1 cellular context compared by ENCODE assay signal in the genomic region with DNA sequence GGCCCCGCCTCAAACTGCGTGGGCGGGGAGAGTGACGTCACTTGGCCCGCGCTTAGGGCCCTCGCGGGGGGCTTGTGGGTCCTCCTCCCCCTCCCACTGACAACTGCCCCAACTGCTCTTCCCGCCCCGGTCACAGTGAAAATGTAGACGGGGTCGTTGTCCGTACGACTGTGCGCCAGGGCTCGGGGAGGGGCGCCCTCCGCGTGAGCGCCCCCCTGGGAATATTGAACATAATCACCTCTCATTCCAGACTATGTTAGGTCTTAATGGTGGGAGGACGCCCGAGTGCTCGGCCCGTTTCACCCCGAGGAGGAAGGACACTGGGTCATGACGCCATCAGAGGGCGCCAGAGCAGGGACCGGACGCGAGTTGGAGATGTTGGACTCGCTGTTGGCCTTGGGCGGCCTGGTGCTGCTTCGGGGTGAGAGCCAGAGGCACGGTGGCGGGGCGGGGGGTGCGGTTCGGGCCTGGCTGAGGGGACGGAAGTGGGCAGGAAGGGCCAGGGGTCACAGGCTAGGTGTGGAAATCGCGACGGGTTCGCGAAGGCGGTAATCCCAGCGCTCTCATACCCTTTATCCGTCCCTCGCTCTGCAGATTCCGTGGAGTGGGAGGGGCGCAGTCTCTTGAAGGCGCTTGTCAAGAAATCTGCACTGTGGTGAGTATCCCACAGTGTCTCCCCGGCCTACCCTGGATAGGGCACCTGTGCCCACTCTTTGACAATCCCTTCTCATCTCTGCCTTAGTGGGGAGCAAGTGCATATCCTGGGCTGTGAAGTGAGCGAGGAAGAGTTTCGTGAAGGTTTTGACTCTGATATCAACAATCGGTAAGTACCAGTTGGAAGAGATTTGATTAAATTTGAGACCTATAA.
TF ChIP-seq lines count a peak whose summit lies in the region.

A gene with protein sequence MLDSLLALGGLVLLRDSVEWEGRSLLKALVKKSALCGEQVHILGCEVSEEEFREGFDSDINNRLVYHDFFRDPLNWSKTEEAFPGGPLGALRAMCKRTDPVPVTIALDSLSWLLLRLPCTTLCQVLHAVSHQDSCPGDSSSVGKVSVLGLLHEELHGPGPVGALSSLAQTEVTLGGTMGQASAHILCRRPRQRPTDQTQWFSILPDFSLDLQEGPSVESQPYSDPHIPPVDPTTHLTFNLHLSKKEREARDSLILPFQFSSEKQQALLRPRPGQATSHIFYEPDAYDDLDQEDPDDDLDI (plus strand): TSS at position 40 of the 868 bp plus-strand sequence. CDS start 336 bp downstream, at position 376.

TF ChIP-seq in HepG2, 621 proteins besides CTCF, POLR2A, EP300 and RAD21 (continued from another document and continues in another):
- TF ChIP-seq, protein P1, sequence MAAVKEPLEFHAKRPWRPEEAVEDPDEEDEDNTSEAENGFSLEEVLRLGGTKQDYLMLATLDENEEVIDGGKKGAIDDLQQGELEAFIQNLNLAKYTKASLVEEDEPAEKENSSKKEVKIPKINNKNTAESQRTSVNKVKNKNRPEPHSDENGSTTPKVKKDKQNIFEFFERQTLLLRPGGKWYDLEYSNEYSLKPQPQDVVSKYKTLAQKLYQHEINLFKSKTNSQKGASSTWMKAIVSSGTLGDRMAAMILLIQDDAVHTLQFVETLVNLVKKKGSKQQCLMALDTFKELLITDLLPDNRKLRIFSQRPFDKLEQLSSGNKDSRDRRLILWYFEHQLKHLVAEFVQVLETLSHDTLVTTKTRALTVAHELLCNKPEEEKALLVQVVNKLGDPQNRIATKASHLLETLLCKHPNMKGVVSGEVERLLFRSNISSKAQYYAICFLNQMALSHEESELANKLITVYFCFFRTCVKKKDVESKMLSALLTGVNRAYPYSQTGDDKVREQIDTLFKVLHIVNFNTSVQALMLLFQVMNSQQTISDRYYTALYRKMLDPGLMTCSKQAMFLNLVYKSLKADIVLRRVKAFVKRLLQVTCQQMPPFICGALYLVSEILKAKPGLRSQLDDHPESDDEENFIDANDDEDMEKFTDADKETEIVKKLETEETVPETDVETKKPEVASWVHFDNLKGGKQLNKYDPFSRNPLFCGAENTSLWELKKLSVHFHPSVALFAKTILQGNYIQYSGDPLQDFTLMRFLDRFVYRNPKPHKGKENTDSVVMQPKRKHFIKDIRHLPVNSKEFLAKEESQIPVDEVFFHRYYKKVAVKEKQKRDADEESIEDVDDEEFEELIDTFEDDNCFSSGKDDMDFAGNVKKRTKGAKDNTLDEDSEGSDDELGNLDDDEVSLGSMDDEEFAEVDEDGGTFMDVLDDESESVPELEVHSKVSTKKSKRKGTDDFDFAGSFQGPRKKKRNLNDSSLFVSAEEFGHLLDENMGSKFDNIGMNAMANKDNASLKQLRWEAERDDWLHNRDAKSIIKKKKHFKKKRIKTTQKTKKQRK (IDR thresholded peaks at IDR 0.05; ENCODE audit: low read length) = no peak
- peak; percentile 65; the same call in 1 of the 2 replicates for TF ChIP-seq MYNN (CRISPR knock-in tag; IDR thresholded peaks at IDR 0.05; ENCODE audit: low read depth)
- peak; percentile 74; the same call in 1 of the 2 replicates for TF ChIP-seq NFKB2 (CRISPR knock-in tag; IDR thresholded peaks at IDR 0.05; ENCODE audit: borderline replicate concordance)
- no peak for TF ChIP-seq U2AF1 (optimal IDR thresholded peaks at IDR 0.05; ENCODE audit: low read depth, low read length)
- TF ChIP-seq LCORL (IDR thresholded peaks at IDR 0.05) = no peak
- TF ChIP-seq LCORL (CRISPR knock-in tag; IDR thresholded peaks at IDR 0.05) = peak; percentile 79
- TF ChIP-seq, protein P2, sequence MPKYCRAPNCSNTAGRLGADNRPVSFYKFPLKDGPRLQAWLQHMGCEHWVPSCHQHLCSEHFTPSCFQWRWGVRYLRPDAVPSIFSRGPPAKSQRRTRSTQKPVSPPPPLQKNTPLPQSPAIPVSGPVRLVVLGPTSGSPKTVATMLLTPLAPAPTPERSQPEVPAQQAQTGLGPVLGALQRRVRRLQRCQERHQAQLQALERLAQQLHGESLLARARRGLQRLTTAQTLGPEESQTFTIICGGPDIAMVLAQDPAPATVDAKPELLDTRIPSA (CRISPR knock-in tag; IDR thresholded peaks at IDR 0.05; ENCODE audit: borderline replicate concordance) = no peak
- no peak for TF ChIP-seq ETS1 (CRISPR knock-in tag; IDR thresholded peaks at IDR 0.05)
- no peak for TF ChIP-seq NFIB (CRISPR knock-in tag; IDR thresholded peaks at IDR 0.05; ENCODE audit: borderline replicate concordance)
- TF ChIP-seq DNMT1 (CRISPR knock-in tag; IDR thresholded peaks at IDR 0.05) = no peak
- TF ChIP-seq, protein P3, sequence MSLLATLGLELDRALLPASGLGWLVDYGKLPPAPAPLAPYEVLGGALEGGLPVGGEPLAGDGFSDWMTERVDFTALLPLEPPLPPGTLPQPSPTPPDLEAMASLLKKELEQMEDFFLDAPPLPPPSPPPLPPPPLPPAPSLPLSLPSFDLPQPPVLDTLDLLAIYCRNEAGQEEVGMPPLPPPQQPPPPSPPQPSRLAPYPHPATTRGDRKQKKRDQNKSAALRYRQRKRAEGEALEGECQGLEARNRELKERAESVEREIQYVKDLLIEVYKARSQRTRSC (CRISPR knock-in tag; IDR thresholded peaks at IDR 0.05; ENCODE audit: low read depth) = peak; percentile 31; the same call in 1 of the 2 replicates
- TF ChIP-seq ZNF790 (CRISPR knock-in tag; IDR thresholded peaks at IDR 0.05; ENCODE audit: borderline replicate concordance) = 0 out of 2 replicates have a peak, but pooled peaks have one; percentile 66
- no peak for TF ChIP-seq ZNF569 (CRISPR knock-in tag; IDR thresholded peaks at IDR 0.05; ENCODE audit: borderline replicate concordance)
- TF ChIP-seq, protein P4, sequence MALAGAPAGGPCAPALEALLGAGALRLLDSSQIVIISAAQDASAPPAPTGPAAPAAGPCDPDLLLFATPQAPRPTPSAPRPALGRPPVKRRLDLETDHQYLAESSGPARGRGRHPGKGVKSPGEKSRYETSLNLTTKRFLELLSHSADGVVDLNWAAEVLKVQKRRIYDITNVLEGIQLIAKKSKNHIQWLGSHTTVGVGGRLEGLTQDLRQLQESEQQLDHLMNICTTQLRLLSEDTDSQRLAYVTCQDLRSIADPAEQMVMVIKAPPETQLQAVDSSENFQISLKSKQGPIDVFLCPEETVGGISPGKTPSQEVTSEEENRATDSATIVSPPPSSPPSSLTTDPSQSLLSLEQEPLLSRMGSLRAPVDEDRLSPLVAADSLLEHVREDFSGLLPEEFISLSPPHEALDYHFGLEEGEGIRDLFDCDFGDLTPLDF (CRISPR knock-in tag; IDR thresholded peaks at IDR 0.05) = no peak
- TF ChIP-seq MLLT10 (CRISPR knock-in tag; IDR thresholded peaks at IDR 0.05) = no peak
- TF ChIP-seq ZNF33A (CRISPR knock-in tag; IDR thresholded peaks at IDR 0.05; ENCODE audit: borderline replicate concordance) = no peak
- no peak for TF ChIP-seq FOXM1 (CRISPR knock-in tag; IDR thresholded peaks at IDR 0.05)
- TF ChIP-seq, protein P5, sequence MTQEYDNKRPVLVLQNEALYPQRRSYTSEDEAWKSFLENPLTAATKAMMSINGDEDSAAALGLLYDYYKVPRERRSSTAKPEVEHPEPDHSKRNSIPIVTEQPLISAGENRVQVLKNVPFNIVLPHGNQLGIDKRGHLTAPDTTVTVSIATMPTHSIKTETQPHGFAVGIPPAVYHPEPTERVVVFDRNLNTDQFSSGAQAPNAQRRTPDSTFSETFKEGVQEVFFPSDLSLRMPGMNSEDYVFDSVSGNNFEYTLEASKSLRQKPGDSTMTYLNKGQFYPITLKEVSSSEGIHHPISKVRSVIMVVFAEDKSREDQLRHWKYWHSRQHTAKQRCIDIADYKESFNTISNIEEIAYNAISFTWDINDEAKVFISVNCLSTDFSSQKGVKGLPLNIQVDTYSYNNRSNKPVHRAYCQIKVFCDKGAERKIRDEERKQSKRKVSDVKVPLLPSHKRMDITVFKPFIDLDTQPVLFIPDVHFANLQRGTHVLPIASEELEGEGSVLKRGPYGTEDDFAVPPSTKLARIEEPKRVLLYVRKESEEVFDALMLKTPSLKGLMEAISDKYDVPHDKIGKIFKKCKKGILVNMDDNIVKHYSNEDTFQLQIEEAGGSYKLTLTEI (CRISPR knock-in tag; conservative IDR thresholded peaks at IDR 0.05) = no peak
- no peak; the same call in 1 of the 2 replicates for TF ChIP-seq RFX5 (IDR thresholded peaks at IDR 0.05; ENCODE audit: low read depth, low read length)
- peak; percentile 92 for TF ChIP-seq HOXA3 (CRISPR knock-in tag; IDR thresholded peaks at IDR 0.05)
- TF ChIP-seq DMAP1 (CRISPR knock-in tag; IDR thresholded peaks at IDR 0.05) = peak; percentile 93
- TF ChIP-seq ZNF367 (CRISPR knock-in tag; IDR thresholded peaks at IDR 0.05; ENCODE audit: borderline replicate concordance) = no peak
- peak; percentile 81; the same call in 1 of the 2 replicates for TF ChIP-seq ZSCAN21 (CRISPR knock-in tag; IDR thresholded peaks at IDR 0.05; ENCODE audit: borderline replicate concordance)
- TF ChIP-seq BRCA1 (CRISPR knock-in tag; IDR thresholded peaks at IDR 0.05) = no peak
- TF ChIP-seq ZBTB25 (CRISPR knock-in tag; IDR thresholded peaks at IDR 0.05) = peak; percentile 92
- 0 out of 2 replicates have a peak, but pooled peaks have one; percentile 22 for TF ChIP-seq ZNF142 (CRISPR knock-in tag; IDR thresholded peaks at IDR 0.05)
- TF ChIP-seq, protein P6, sequence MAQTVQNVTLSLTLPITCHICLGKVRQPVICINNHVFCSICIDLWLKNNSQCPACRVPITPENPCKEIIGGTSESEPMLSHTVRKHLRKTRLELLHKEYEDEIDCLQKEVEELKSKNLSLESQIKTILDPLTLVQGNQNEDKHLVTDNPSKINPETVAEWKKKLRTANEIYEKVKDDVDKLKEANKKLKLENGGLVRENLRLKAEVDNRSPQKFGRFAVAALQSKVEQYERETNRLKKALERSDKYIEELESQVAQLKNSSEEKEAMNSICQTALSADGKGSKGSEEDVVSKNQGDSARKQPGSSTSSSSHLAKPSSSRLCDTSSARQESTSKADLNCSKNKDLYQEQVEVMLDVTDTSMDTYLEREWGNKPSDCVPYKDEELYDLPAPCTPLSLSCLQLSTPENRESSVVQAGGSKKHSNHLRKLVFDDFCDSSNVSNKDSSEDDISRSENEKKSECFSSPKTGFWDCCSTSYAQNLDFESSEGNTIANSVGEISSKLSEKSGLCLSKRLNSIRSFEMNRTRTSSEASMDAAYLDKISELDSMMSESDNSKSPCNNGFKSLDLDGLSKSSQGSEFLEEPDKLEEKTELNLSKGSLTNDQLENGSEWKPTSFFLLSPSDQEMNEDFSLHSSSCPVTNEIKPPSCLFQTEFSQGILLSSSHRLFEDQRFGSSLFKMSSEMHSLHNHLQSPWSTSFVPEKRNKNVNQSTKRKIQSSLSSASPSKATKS (CRISPR knock-in tag; IDR thresholded peaks at IDR 0.05) = no peak
- peak; percentile 98 for TF ChIP-seq ATF7 (IDR thresholded peaks at IDR 0.05)
- TF ChIP-seq ATF7 (CRISPR knock-in tag; IDR thresholded peaks at IDR 0.05) = peak; percentile 86; the same call in 1 of the 2 replicates
